ENCODE assay signal across 20 cellular contexts in genomic region chr2:172712251-172712650, GRCh38.
"Had no signal": no experiment of that assay in that cellular context is flagged by ENCODE, and none has a peak within 500 bp of the region (broad histone marks: within the 10 kb centered on the region; RNA-seq: fewer than 3 reads in every experiment).

No MANE protein-coding gene starts in this region.

- H3K27ac ChIP-seq: dorsolateral prefrontal cortex, gastroesophageal sphincter, parathyroid adenoma, right lobe of liver, stomach, thyroid gland had no signal

- H3K9me3 ChIP-seq: gastroesophageal sphincter, mucosa of descending colon, right lobe of liver, stomach, thyroid gland had no signal

- DNase-seq: central memory CD4-positive, alpha-beta T cell; dorsolateral prefrontal cortex; effector CD4-positive, alpha-beta T cell; foreskin fibroblast; left colon; mesenchymal stem cell; mucosa of descending colon; naive B cell; right lobe of liver; stimulated activated CD4-positive, alpha-beta T cell treated with anti-CD3 and anti-CD28 coated beads, Interleukin-12 subunit alpha, Interleukin-12 subunit beta, amount 100 ng/mL, for 4 hours; stimulated activated CD4-positive, alpha-beta T cell treated with anti-CD3 and anti-CD28 coated beads, Interleukin-1b, Interleukin-23, amount 100 ng/mL, for 48 hours; stimulated activated CD4-positive, alpha-beta T cell treated with anti-CD3 and anti-CD28 coated beads, Interleukin-4, amount 100 ng/mL, for 1 hour; stimulated activated CD8-positive, alpha-beta memory T cell treated with anti-CD3 and anti-CD28 coated beads, Interleukin-4, amount 100 ng/mL, for 48 hours; stimulated activated naive CD4-positive, alpha-beta T cell treated with Interleukin-2 at 50 U/mL for 16 hours; stomach; thyroid gland; trophoblast cell had no signal

- H2AFZ ChIP-seq: parathyroid adenoma had no signal

- H3K4me1 ChIP-seq: gastroesophageal sphincter, parathyroid adenoma, right lobe of liver, thyroid gland had no signal

- H3K27me3 ChIP-seq: dorsolateral prefrontal cortex, gastroesophageal sphincter, right lobe of liver, stomach, thyroid gland had no signal

- H3K36me3 ChIP-seq: gastroesophageal sphincter, right lobe of liver, stomach, thyroid gland had no signal

- H3K4me2 ChIP-seq: smooth muscle cell had no signal

- H3K4me3 ChIP-seq: dorsolateral prefrontal cortex, gastroesophageal sphincter, mucosa of descending colon, right lobe of liver, smooth muscle cell, stomach, thyroid gland had no signal

- ATAC-seq: gastroesophageal sphincter, left colon, mucosa of descending colon had no signal

- H3K9ac ChIP-seq: parathyroid adenoma had no signal
